4 cellular contexts compared by ENCODE assay signal in the genomic region with DNA sequence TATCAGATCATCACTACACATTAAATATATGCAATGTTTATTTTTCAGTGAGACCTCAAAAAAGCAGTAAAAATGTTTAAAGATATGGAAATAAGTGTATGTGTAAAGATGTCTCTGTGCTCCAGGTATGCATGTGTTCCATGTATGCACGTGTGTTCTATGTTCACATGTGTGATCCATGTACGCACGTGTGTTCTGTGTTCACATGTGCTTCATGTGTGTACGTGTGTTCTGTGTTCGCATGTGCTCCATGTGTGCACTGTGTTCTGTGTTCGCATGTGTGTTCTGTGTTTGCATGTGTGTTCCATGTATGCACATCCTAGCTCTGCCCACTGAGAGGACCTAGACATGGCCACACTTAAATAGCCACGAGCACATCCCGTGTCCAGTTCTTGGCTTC.
TF ChIP-seq lines count a peak whose summit lies in the region.

No MANE protein-coding gene starts in this region.

TF ChIP-seq in SK-N-SH, 30 proteins besides CTCF, POLR2A, EP300 and RAD21:
- no peak for TF ChIP-seq FOSL2 (IDR thresholded peaks at IDR 0.05; ENCODE audit: borderline replicate concordance, low read depth)
- TF ChIP-seq, protein P1, sequence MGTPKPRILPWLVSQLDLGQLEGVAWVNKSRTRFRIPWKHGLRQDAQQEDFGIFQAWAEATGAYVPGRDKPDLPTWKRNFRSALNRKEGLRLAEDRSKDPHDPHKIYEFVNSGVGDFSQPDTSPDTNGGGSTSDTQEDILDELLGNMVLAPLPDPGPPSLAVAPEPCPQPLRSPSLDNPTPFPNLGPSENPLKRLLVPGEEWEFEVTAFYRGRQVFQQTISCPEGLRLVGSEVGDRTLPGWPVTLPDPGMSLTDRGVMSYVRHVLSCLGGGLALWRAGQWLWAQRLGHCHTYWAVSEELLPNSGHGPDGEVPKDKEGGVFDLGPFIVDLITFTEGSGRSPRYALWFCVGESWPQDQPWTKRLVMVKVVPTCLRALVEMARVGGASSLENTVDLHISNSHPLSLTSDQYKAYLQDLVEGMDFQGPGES (IDR thresholded peaks at IDR 0.05; ENCODE audit: low read depth, low read length) = no peak
- TF ChIP-seq NRF1 (IDR thresholded peaks at IDR 0.05; ENCODE audit: low read depth, low read length) = no peak
- TF ChIP-seq, protein P2, sequence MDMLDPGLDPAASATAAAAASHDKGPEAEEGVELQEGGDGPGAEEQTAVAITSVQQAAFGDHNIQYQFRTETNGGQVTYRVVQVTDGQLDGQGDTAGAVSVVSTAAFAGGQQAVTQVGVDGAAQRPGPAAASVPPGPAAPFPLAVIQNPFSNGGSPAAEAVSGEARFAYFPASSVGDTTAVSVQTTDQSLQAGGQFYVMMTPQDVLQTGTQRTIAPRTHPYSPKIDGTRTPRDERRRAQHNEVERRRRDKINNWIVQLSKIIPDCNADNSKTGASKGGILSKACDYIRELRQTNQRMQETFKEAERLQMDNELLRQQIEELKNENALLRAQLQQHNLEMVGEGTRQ (IDR thresholded peaks at IDR 0.05; ENCODE audit: borderline replicate concordance, low read depth, low read length) = no peak
- no peak for TF ChIP-seq TCF12 (IDR thresholded peaks at IDR 0.05)
- TF ChIP-seq, protein P3, sequence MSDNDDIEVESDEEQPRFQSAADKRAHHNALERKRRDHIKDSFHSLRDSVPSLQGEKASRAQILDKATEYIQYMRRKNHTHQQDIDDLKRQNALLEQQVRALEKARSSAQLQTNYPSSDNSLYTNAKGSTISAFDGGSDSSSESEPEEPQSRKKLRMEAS (IDR thresholded peaks at IDR 0.05; ENCODE audit: low read depth) = no peak
- TF ChIP-seq RFX5 (IDR thresholded peaks at IDR 0.05; ENCODE audit: low read length) = no peak
- no peak for TF ChIP-seq GABPA (IDR thresholded peaks at IDR 0.05; ENCODE audit: low read depth)
- TF ChIP-seq YY1 (IDR thresholded peaks at IDR 0.05; ENCODE audit: low read depth) = no peak
- no peak for TF ChIP-seq MXI1 (IDR thresholded peaks at IDR 0.05; ENCODE audit: low read depth, low read length)
- no peak for TF ChIP-seq TEAD4 (IDR thresholded peaks at IDR 0.05; ENCODE audit: borderline replicate concordance, insufficient read depth)
- TF ChIP-seq ELF1 (IDR thresholded peaks at IDR 0.05) = no peak
- no peak for TF ChIP-seq SMC3 (IDR thresholded peaks at IDR 0.05; ENCODE audit: low read depth, low read length)
- TF ChIP-seq FOXJ3 (CRISPR knock-in tag; IDR thresholded peaks at IDR 0.05) = no peak
- TF ChIP-seq RCOR1 (IDR thresholded peaks at IDR 0.05; ENCODE audit: low read length) = no peak
- TF ChIP-seq EZH2phosphoT487 (IDR thresholded peaks at IDR 0.05; ENCODE audit: borderline replicate concordance, low read depth) = no peak
- TF ChIP-seq POLR2AphosphoS5 (IDR thresholded peaks at IDR 0.05; ENCODE audit: low read depth, low read length) = no peak

TF ChIP-seq in SK-N-SH treated with all-trans-retinoic acid at 6 μM for 48 hours, 23 proteins besides CTCF, POLR2A, EP300 and RAD21:
- no peak for TF ChIP-seq ZC3H10 (CRISPR knock-in tag; IDR thresholded peaks at IDR 0.05)
- TF ChIP-seq BACH2 (CRISPR knock-in tag; IDR thresholded peaks at IDR 0.05; ENCODE audit: borderline replicate concordance) = no peak
- TF ChIP-seq, protein P4, sequence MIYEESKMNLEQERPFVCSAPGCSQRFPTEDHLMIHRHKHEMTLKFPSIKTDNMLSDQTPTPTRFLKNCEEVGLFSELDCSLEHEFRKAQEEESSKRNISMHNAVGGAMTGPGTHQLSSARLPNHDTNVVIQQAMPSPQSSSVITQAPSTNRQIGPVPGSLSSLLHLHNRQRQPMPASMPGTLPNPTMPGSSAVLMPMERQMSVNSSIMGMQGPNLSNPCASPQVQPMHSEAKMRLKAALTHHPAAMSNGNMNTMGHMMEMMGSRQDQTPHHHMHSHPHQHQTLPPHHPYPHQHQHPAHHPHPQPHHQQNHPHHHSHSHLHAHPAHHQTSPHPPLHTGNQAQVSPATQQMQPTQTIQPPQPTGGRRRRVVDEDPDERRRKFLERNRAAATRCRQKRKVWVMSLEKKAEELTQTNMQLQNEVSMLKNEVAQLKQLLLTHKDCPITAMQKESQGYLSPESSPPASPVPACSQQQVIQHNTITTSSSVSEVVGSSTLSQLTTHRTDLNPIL (CRISPR knock-in tag; IDR thresholded peaks at IDR 0.05; ENCODE audit: low read depth) = no peak
- no peak for TF ChIP-seq ISL1 (CRISPR knock-in tag; IDR thresholded peaks at IDR 0.05)
- TF ChIP-seq ZFP30 (CRISPR knock-in tag; IDR thresholded peaks at IDR 0.05) = no peak
- no peak for TF ChIP-seq SNAI2 (CRISPR knock-in tag; IDR thresholded peaks at IDR 0.05)
- TF ChIP-seq ZFP3 (CRISPR knock-in tag; IDR thresholded peaks at IDR 0.05) = no peak
- no peak for TF ChIP-seq RARB (CRISPR knock-in tag; IDR thresholded peaks at IDR 0.05)
- no peak for TF ChIP-seq GLIS3 (CRISPR knock-in tag; IDR thresholded peaks at IDR 0.05)
- no peak for TF ChIP-seq ESRRG (CRISPR knock-in tag; IDR thresholded peaks at IDR 0.05)
- TF ChIP-seq ZNF565 (CRISPR knock-in tag; conservative IDR thresholded peaks at IDR 0.05; ENCODE audit: low read depth) = no peak
- TF ChIP-seq ARNTL (CRISPR knock-in tag; IDR thresholded peaks at IDR 0.05; ENCODE audit: borderline replicate concordance, low read depth) = no peak

TF ChIP-seq in K562, 482 proteins besides CTCF, POLR2A, EP300 and RAD21:
- no peak for TF ChIP-seq MCM2 (IDR thresholded peaks at IDR 0.05; ENCODE audit: low read depth)
- TF ChIP-seq NEUROD1 (IDR thresholded peaks at IDR 0.05; ENCODE audit: borderline replicate concordance, low read depth, low read length, partially characterized antibody) = no peak
- TF ChIP-seq PHF20 (IDR thresholded peaks at IDR 0.05; ENCODE audit: partially characterized antibody) = peak; percentile 45
- TF ChIP-seq FOXJ2 (tag; IDR thresholded peaks at IDR 0.05) = no peak
- TF ChIP-seq, protein P3 (CRISPR knock-in tag; IDR thresholded peaks at IDR 0.05) = peak; percentile 41; the same call in 1 of the 2 replicates
- TF ChIP-seq EGR1 (conservative IDR thresholded peaks at IDR 0.05) = no peak
- TF ChIP-seq TEAD2 (tag; IDR thresholded peaks at IDR 0.05) = no peak
- no peak for TF ChIP-seq POLR2G (IDR thresholded peaks at IDR 0.05; ENCODE audit: low read depth, low read length)
- TF ChIP-seq ZBTB1 (CRISPR knock-in tag; IDR thresholded peaks at IDR 0.05; ENCODE audit: borderline replicate concordance, low read depth) = no peak
- TF ChIP-seq ZSCAN32 (CRISPR knock-in tag; IDR thresholded peaks at IDR 0.05) = no peak
- no peak for TF ChIP-seq ZBED1 (IDR thresholded peaks at IDR 0.05)
- no peak for TF ChIP-seq POLR2AphosphoS2 (IDR thresholded peaks at IDR 0.05; ENCODE audit: low read length)
- no peak for TF ChIP-seq ESRRB (CRISPR knock-in tag; IDR thresholded peaks at IDR 0.05; ENCODE audit: borderline replicate concordance)
- no peak for TF ChIP-seq HNRNPUL1 (IDR thresholded peaks at IDR 0.05; ENCODE audit: low read length)
- no peak for TF ChIP-seq MEF2A (IDR thresholded peaks at IDR 0.05; ENCODE audit: control insufficient read depth, low read depth, low read length)

TF ChIP-seq in endothelial cell of umbilical vein, 7 proteins besides CTCF, POLR2A, EP300 and RAD21:
- TF ChIP-seq, protein P3 (IDR thresholded peaks at IDR 0.05; ENCODE audit: insufficient read depth, insufficient read length) = peak; percentile 60
- no peak for TF ChIP-seq MYC (IDR thresholded peaks at IDR 0.05; ENCODE audit: low read depth, low read length)
